Comparison of ENCODE assay signal across 14 cellular contexts in genomic region chr12:24360907-24361306, GRCh38.
DNase-seq lines count a peak whose midpoint lies in the region; ATAC-seq, FAIRE-seq and TF ChIP-seq lines count a peak whose summit lies in the region.
"Had no signal": no experiment of that assay in that cellular context is flagged by ENCODE, and none has a peak within 500 bp of the region (broad histone marks: within the 10 kb centered on the region; RNA-seq: fewer than 3 reads in every experiment).

No MANE protein-coding gene starts in this region.

- H3K27me3 ChIP-seq in testis (no peaks in the 10 kb centered on the region), psoas muscle (ENCODE audit: insufficient read depth in 3 of 3, low read length in 2 of 3) (no peaks in the 10 kb centered on the region)
- H3K27me3 ChIP-seq: upper lobe of left lung had no signal

- no peak for TF ChIP-seq POLR2A in testis (IDR thresholded peaks at IDR 0.05)

- H3K36me3 ChIP-seq in testis (ENCODE audit: low read depth, missing control alignments) (no peaks in the 10 kb centered on the region), psoas muscle (ENCODE audit: insufficient read depth in 1 of 2, low read depth in 1 of 2) (no peaks in the 10 kb centered on the region)
- H3K36me3 ChIP-seq: upper lobe of left lung had no signal

- no peak overlapping the region for H3K27ac ChIP-seq in testis
- no peak overlapping the region for H3K27ac ChIP-seq in caudate nucleus (ENCODE audit: low read depth, low read length)
- H3K27ac ChIP-seq in psoas muscle: no peak overlapping the region
- H3K27ac ChIP-seq: upper lobe of left lung had no signal

- ATAC-seq in GM21723 (IDR thresholded peaks at IDR 0.05; ENCODE audit: unreplicated experiment): peak; percentile 64
- peak; percentile 87 for ATAC-seq in HG03354 (IDR thresholded peaks at IDR 0.05; ENCODE audit: poor library complexity, severe bottlenecking, unreplicated experiment)
- ATAC-seq in Right ventricle myocardium superior (ENCODE audit: poor library complexity): no peak
- ATAC-seq in psoas muscle: no peak

- H3K4me3 ChIP-seq in testis: no peak overlapping the region
- no peak overlapping the region for H3K4me3 ChIP-seq in psoas muscle
- H3K4me3 ChIP-seq: upper lobe of left lung had no signal

- H3K9me3 ChIP-seq in testis: no peaks in the 10 kb centered on the region
- H3K9me3 ChIP-seq in psoas muscle: no peaks in the 10 kb centered on the region
- H3K9me3 ChIP-seq: SK-N-SH, upper lobe of left lung had no signal

- intact Hi-C loops in Right ventricle myocardium superior (cut with DNase I) (no loop called here), testis (cut with DNase I; ENCODE audit: low total_unique reads) (no loop called here), psoas muscle (cut with DNase I) (no loop called here)

- H3K4me1 ChIP-seq in testis (no peaks in the 10 kb centered on the region), psoas muscle (no peaks in the 10 kb centered on the region)

- TF ChIP-seq CTCF in testis (IDR thresholded peaks at IDR 0.05) (no peak), psoas muscle (IDR thresholded peaks at IDR 0.05) (no peak)

- 82 to 89% methylated on average over 5 of the region's 5 CpGs for WGBS in testis, 2 donors
- WGBS in psoas muscle, 3 donors: 58 to 64% (median 61%) methylated on average over 5 of the region's 5 CpGs

- no peak for DNase-seq in GM18507 (ENCODE audit: extremely low spot score, insufficient read length, low read depth)
- DNase-seq in fibroblast of peridontal ligament (ENCODE audit: extremely low read depth): peak; percentile 38
- DNase-seq in Right ventricle myocardium superior: no peak
- DNase-seq in testis: no peak
- DNase-seq in caudate nucleus (lab: John Stamatoyannopoulos, UW): no peak
- DNase-seq in psoas muscle: no peak
- DNase-seq: activated T-cell treated with anti-CD3 and anti-CD28 coated beads, Interleukin-2, amount 50 U/mL, for 1 hour; C1 segment of cervical spinal cord; midbrain; NCI-H1417 treated with DMSO at 0.1 percent for 48 hours; SK-N-SH; upper lobe of left lung had no signal

- FAIRE-seq in GM18507 (lab: Jason Lieb, UNC): peak; percentile 12

Comparison
In these comparisons a context has a peak if more than half of its experiments do, and no peak if none do; other contexts are left out.
1. ATAC-seq: peak in GM21723 (single experiment) and HG03354 (single experiment); none in Right ventricle myocardium superior (single experiment) and psoas muscle (0 of 4).